1 cellular context compared by ENCODE assay signal in the genomic region with DNA sequence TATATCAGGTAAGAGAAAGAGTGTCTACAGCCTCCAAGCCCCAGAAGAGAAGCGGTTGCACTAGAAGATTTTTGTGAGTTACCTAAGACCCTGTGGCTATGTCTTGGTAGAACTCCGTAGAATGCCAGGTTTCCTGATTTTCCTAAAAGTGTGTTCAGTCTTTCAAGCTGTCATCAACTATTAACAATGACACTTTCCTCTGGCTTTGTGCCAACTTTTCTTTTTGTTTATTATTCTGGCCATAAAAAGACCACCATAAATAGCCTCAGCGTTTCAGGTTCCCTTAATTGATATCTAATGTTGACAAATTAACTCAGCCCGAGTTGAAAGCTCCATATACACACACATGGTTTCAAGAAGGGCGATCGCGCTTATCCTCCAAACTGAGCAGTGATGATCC.
TF ChIP-seq lines count a peak whose summit lies in the region.

No MANE protein-coding gene starts in this region.

TF ChIP-seq in GM23338, 12 proteins besides CTCF, POLR2A, EP300 and RAD21 (continued from another document):
- TF ChIP-seq ZNF462 (CRISPR knock-in tag; IDR thresholded peaks at IDR 0.05) (no peak), EZH2 (IDR thresholded peaks at IDR 0.05; ENCODE audit: low read depth, unreplicated experiment) (no peak)
